ENCODE assay signal across 9 cellular contexts in the genomic region with DNA sequence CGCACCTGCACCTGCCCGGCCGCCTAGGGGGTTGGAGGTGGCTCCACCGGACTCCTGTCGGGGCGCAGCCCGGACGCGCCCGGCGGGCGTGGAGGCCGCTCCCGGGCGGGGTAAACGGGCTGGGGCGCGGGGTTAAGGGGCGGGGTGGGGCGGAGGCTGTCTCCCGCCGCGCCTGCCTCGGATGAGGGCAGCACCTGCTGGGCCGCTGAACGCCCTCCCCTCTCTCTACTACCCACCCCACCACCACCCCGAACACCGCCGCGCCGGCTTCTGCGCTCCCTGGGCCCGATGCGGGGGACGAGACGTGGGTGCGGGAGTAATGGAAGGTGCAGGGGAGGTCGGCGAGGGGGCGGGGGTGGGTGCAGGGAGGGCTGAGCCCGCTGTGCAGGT.
DNase-seq lines count a peak whose midpoint lies in the region; ATAC-seq and TF ChIP-seq lines count a peak whose summit lies in the region.
"Had no signal": no experiment of that assay in that cellular context is flagged by ENCODE, and none has a peak within 500 bp of the region (broad histone marks: within the 10 kb centered on the region; RNA-seq: fewer than 3 reads in every experiment).

No MANE protein-coding gene starts in this region.

- peaks cover 18% of the 10 kb centered on the region for H3K4me1 Mint-ChIP-seq in activated naive CD4-positive, alpha-beta T cell treated with anti-CD3 and anti-CD28 coated beads for 36 hours (ENCODE audit: low read depth)

- 33 to 37% methylated on average over 13 to 36 of the region's 41 CpGs for WGBS in tibial nerve, 2 donors

- H3K27ac ChIP-seq in tibial nerve: no peak overlapping the region

- no peak for TF ChIP-seq POLR2A in tibial nerve (IDR thresholded peaks at IDR 0.05)

- H3K36me3 ChIP-seq in mucosa of descending colon (ENCODE audit: low read depth) (no peaks in the 10 kb centered on the region), tibial nerve (no peaks in the 10 kb centered on the region)
- H3K36me3 ChIP-seq: esophagus squamous epithelium had no signal

- ATAC-seq in mucosa of descending colon: peak; percentile 88

- no peaks in the 10 kb centered on the region for H3K9me3 Mint-ChIP-seq in activated naive CD4-positive, alpha-beta T cell treated with anti-CD3 and anti-CD28 coated beads for 36 hours

- H3K4me1 ChIP-seq in mucosa of descending colon (ENCODE audit: low read depth) (peaks cover 26% of the 10 kb centered on the region), tibial nerve (peaks cover 0 to 12% (median 4%) of the 10 kb centered on the region in 4 donors)

- TF ChIP-seq CTCF in mucosa of descending colon (IDR thresholded peaks at IDR 0.05): no peak
- no peak for TF ChIP-seq CTCF in tibial nerve (IDR thresholded peaks at IDR 0.05)

- H3K9me3 ChIP-seq in mucosa of descending colon (no peaks in the 10 kb centered on the region), tibial nerve (no peaks in the 10 kb centered on the region)
- H3K9me3 ChIP-seq: esophagus squamous epithelium had no signal

- TF ChIP-seq EP300 in tibial nerve (IDR thresholded peaks at IDR 0.05): no peak

- peaks cover 0 to 27% of the 10 kb centered on the region in 2 donors for H3K27me3 ChIP-seq in tibial nerve

- CTCF ChIA-PET in activated naive CD4-positive, alpha-beta T cell treated with anti-CD3 and anti-CD28 coated beads for 36 hours (lab: Charles Lee): no interaction called here

- H3K27me3 Mint-ChIP-seq in activated naive CD4-positive, alpha-beta T cell treated with anti-CD3 and anti-CD28 coated beads for 36 hours (ENCODE audit: low read depth): peaks cover 18% of the 10 kb centered on the region

- H3K36me3 Mint-ChIP-seq in activated naive CD4-positive, alpha-beta T cell treated with anti-CD3 and anti-CD28 coated beads for 36 hours (ENCODE audit: low read depth): no peaks in the 10 kb centered on the region

- peak overlapping the region; percentile 46 for H3K4me3 Mint-ChIP-seq in activated naive CD4-positive, alpha-beta T cell treated with anti-CD3 and anti-CD28 coated beads for 36 hours

- no peak overlapping the region for H3K27ac Mint-ChIP-seq in activated naive CD4-positive, alpha-beta T cell treated with anti-CD3 and anti-CD28 coated beads for 36 hours

- DNase-seq in DMS53 treated with DMSO at 0.1 percent for 48 hours (lab: John Stamatoyannopoulos, UW; ENCODE audit: unreplicated experiment) (peak; percentile 14), NCI-H1417 treated with DMSO at 0.1 percent for 48 hours (lab: John Stamatoyannopoulos, UW) (peak; percentile 68), mucosa of descending colon (peak; percentile 83 to 90 (median 87)), mesenteric fat pad (ENCODE audit: low spot score) (no peak), tibial nerve (ENCODE audit: low spot score in 2 of 2) (no peak), MV-4-11 (lab: John Stamatoyannopoulos, UW) (no peak)
- DNase-seq in activated naive CD4-positive, alpha-beta T cell treated with anti-CD3 and anti-CD28 coated beads for 36 hours: peak; percentile 14
- DNase-seq: activated CD8-positive, alpha-beta memory T cell treated with anti-CD3 and anti-CD28 coated beads, Interleukin-2, amount 50 U/mL, for 48 hours; esophagus squamous epithelium had no signal

- intact Hi-C loops in activated naive CD4-positive, alpha-beta T cell treated with anti-CD3 and anti-CD28 coated beads for 36 hours (cut with micrococcal nuclease): loop anchor here (1.0 to 2.0 kb wide), 2 partner anchors 88 to 224 kb away; no protein-coding TSS in a partner anchor
- intact Hi-C loops in mucosa of descending colon (cut with DNase I, micrococcal nuclease): no loop called here

- H3K4me3 ChIP-seq in mucosa of descending colon (no peak overlapping the region), tibial nerve (peak overlapping the region in 2 of 4 donors; percentile 16 to 18)

Comparison
In these comparisons a context has a peak if more than half of its experiments do, and no peak if none do; other contexts are left out.
1. DNase-seq: peak in DMS53 treated with DMSO at 0.1 percent for 48 hours (single experiment), NCI-H1417 treated with DMSO at 0.1 percent for 48 hours (single experiment), activated naive CD4-positive, alpha-beta T cell treated with anti-CD3 and anti-CD28 coated beads for 36 hours (single experiment) and mucosa of descending colon (3 of 3); none in mesenteric fat pad (single experiment), tibial nerve (0 of 2) and MV-4-11 (single experiment).